15 cellular contexts compared by ENCODE assay signal in the genomic region with DNA sequence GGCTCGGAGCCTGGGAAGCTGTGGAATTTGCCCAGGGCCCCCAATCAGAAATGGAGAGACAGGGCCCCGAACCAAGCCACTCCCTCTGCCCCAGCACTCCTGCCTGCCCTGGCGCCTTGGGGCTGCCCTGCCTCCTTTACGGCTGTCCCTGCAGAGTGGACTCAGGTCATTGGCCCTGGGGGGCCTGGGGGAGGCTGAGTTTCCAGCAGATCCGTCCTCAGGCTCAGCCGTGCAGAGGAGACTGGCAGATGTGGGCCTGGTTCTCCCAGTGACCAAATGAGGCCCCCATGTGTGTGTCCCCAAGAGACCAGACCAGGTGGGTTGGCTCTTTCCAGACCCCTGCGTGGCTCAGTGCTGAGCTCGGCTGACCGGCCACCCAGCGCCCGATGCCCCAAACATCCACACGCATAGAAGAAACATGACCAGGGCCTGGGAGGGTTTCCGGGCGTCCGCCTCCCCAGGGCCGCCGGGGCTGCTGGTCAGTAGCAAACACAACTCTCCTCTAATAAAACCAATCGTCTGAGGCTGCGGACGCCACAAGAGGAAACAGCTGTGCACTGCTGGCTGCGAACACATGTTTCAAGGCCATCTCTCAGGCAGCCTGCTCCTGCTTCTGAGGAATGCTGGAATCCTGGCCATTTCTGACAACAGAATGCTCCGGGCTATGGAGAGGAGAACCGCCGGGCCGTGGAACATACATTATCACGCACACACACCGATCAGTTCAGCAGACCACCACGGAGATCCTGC. TPM values are rescaled to one million over a fixed set of nuclear protein-coding genes. Genes with fewer than 3 reads are reported as not detected.
A peak's percentile ranks its signal among the peaks of the same experiment; 100 is the strongest.
DNase-seq lines count a peak whose midpoint lies in the region; FAIRE-seq and TF ChIP-seq lines count a peak whose summit lies in the region.
"Had no signal": no experiment of that assay in that cellular context is flagged by ENCODE, and none has a peak within 500 bp of the region (broad histone marks: within the 10 kb centered on the region; RNA-seq: fewer than 3 reads in every experiment).

No MANE protein-coding gene starts in this region.

- DNase-seq in AG04450 (ENCODE audit: low read depth, low spot score) (peak; percentile 50), HFF-Myc (ENCODE audit: extremely low read depth, low read depth) (peak; percentile 41), fibroblast of mammary gland (ENCODE audit: low read depth) (peak; percentile 40), NCI-H345 (lab: John Stamatoyannopoulos, UW) (no peak), D721Med (ENCODE audit: insufficient read length, low spot score) (no peak), NCI-H1092 (lab: John Stamatoyannopoulos, UW) (no peak), ecto neural progenitor cell (ENCODE audit: low spot score) (no peak)
- DNase-seq: activated naive CD4-positive, alpha-beta T cell treated with anti-CD3 and anti-CD28 coated beads for 36 hours; effector CD8-positive, alpha-beta T cell; NCI-H2081 treated with DMSO at 0.1 percent for 48 hours; PC-9 had no signal

- H3K27me3 Mint-ChIP-seq in nephron (ENCODE audit: low read depth) = peaks cover 18% of the 10 kb centered on the region
- H3K27me3 Mint-ChIP-seq: CD4-positive, alpha-beta T cell had no signal

- H3K27ac ChIP-seq in AG04450 (ENCODE audit: low read depth, low read length) = peak overlapping the region; percentile 39
- H3K27ac ChIP-seq: neutrophil, PC-9, thyroid gland had no signal

- peaks cover 45% of the 10 kb centered on the region for H3K4me1 Mint-ChIP-seq in nephron

- peaks cover 9% of the 10 kb centered on the region for H3K36me3 Mint-ChIP-seq in nephron (ENCODE audit: low read depth)

- peak overlapping the region in 1 of 3 experiments; percentile 19 for H3K4me3 Mint-ChIP-seq in nephron
- H3K4me3 Mint-ChIP-seq: activated naive CD4-positive, alpha-beta T cell treated with anti-CD3 and anti-CD28 coated beads for 36 hours; CD4-positive, alpha-beta T cell had no signal

- POLR2A ChIA-PET in AG04450 (lab: Yijun Ruan, JAX) = no interaction called here

- no peak for TF ChIP-seq CTCF in AG04450 (IDR thresholded peaks at IDR 0.05; ENCODE audit: low read depth, low read length)
- TF ChIP-seq CTCF in HFF-Myc (IDR thresholded peaks at IDR 0.05; ENCODE audit: low read depth, low read length, missing control alignments) = no peak
- TF ChIP-seq CTCF in fibroblast of mammary gland (conservative IDR thresholded peaks at IDR 0.05; ENCODE audit: control insufficient read depth, insufficient read depth, low read depth, low read length) = no peak
- no peak for TF ChIP-seq CTCF in nephron (IDR thresholded peaks at IDR 0.05; ENCODE audit: unreplicated experiment in 3 of 3)
- no peak for TF ChIP-seq CTCF in D721Med (IDR thresholded peaks at IDR 0.05; ENCODE audit: insufficient read depth, missing control alignments)

- H3K9me3 Mint-ChIP-seq in nephron = peaks cover 12% of the 10 kb centered on the region

- no peaks in the 10 kb centered on the region; the same call in 1 of the 2 replicates for H3K9me3 ChIP-seq in AG04450 (ENCODE audit: control insufficient read depth, insufficient read depth, low read length)
- H3K9me3 ChIP-seq: neutrophil, thyroid gland had no signal

- CTCF ChIA-PET in AG04450 (lab: Charles Lee) = no interaction called here

- FAIRE-seq in D721Med (lab: Jason Lieb, UNC) = no peak

- peaks cover 5% of the 10 kb centered on the region for H3K27me3 ChIP-seq in AG04450 (ENCODE audit: control insufficient read depth, insufficient read depth, low read length)
- H3K27me3 ChIP-seq: neutrophil, thyroid gland had no signal

- H3K4me3 ChIP-seq in AG04450 (ENCODE audit: low read depth, low read length) (no peak overlapping the region), HFF-Myc (replicated peaks; ENCODE audit: low read depth, low read length) (no peak overlapping the region), fibroblast of mammary gland (ENCODE audit: control insufficient read depth, low read depth, low read length) (no peak overlapping the region)
- H3K4me3 ChIP-seq: PC-9, thyroid gland had no signal

- peak overlapping the region; percentile 59 to 91 (median 88) for H3K27ac Mint-ChIP-seq in nephron
- H3K27ac Mint-ChIP-seq: activated naive CD4-positive, alpha-beta T cell treated with anti-CD3 and anti-CD28 coated beads for 36 hours; CD4-positive, alpha-beta T cell had no signal

RNA-seq across cellular contexts. Expression of gene PDGFA, which starts 54.8 kb away (rescaled TPM):
- 2.0 and 2.2 TPM in 2 replicates for polyA plus RNA-seq in AG04450 (2011; rRNA removed)
- 5.3 and 6.3 TPM in 2 replicates for polyA minus RNA-seq in AG04450 (2011; rRNA and poly(A)+ RNA removed)

Comparison
In these comparisons a context has a peak if more than half of its experiments do, and no peak if none do; other contexts are left out.
1. DNase-seq: peak in AG04450 (single experiment), HFF-Myc (single experiment) and fibroblast of mammary gland (single experiment); none in NCI-H345 (single experiment), D721Med (single experiment), NCI-H1092 (single experiment) and ecto neural progenitor cell (single experiment).